ENCODE assay signal across 31 cellular contexts in genomic region chr5:154690488-154690887, GRCh38.
"Had no signal": no experiment of that assay in that cellular context is flagged by ENCODE, and none has a peak within 500 bp of the region (broad histone marks: within the 10 kb centered on the region; RNA-seq: fewer than 3 reads in every experiment).

No MANE protein-coding gene starts in this region.

- DNase-seq: activated CD4-positive, alpha-beta memory T cell treated with anti-CD3 and anti-CD28 coated beads for 36 hours; activated CD4-positive, alpha-beta T cell treated with anti-CD3 and anti-CD28 coated beads, Interleukin-2, amount 10 ng/mL, durations not matched to agents 24 days and 14 days; activated CD4-positive, CD25-positive, alpha-beta regulatory T cell treated with anti-CD3 and anti-CD28 coated beads, Interleukin-2, amount 50 U/mL, for 72 hours; activated CD8-positive, alpha-beta memory T cell treated with anti-CD3 and anti-CD28 coated beads, Interleukin-2, amount 50 U/mL, for 4 hours; activated gamma-delta T cell; activated naive CD4-positive, alpha-beta T cell treated with anti-CD3 and anti-CD28 coated beads, Interleukin-2, amount 10 ng/mL, durations not matched to agents 7 days and 5 days; activated naive CD8-positive, alpha-beta T cell treated with anti-CD3 and anti-CD28 coated beads, Interleukin-2, amount 10 ng/mL, durations not matched to agents 7 days and 5 days; activated T-cell treated with anti-CD3 and anti-CD28 coated beads, Interleukin-2, amount 50 U/mL, for 1 hour; central memory CD4-positive, alpha-beta T cell; endodermal cell; foreskin fibroblast; heart left ventricle; hypothalamus; immature natural killer cell; kidney; left colon; lower lobe of right lung; mesendoderm; mucosa of descending colon; occipital lobe; right lobe of liver; stimulated activated CD4-positive, alpha-beta T cell treated with anti-CD3 and anti-CD28 coated beads, Interleukin-2, amount 100 ng/mL, for 48 hours; stimulated activated naive CD4-positive, alpha-beta T cell treated with Interleukin-2 at 50 U/mL for 16 hours; T-helper 17 cell; T1000; upper lobe of right lung; WERI-Rb-1 had no signal

- H3K27me3 ChIP-seq: ascending aorta, heart left ventricle, right lobe of liver, upper lobe of right lung had no signal

- H3K27ac ChIP-seq: ascending aorta, lower lobe of right lung, right lobe of liver, upper lobe of right lung, WERI-Rb-1 had no signal

- H3K9me3 Mint-ChIP-seq: activated CD4-positive, alpha-beta memory T cell treated with anti-CD3 and anti-CD28 coated beads for 36 hours; activated CD4-positive, alpha-beta T cell treated with anti-CD3 and anti-CD28 coated beads, Interleukin-2, amount 10 ng/mL, durations not matched to agents 24 days and 14 days; activated naive CD4-positive, alpha-beta T cell treated with anti-CD3 and anti-CD28 coated beads, Interleukin-2, amount 10 ng/mL, durations not matched to agents 7 days and 5 days; activated naive CD8-positive, alpha-beta T cell treated with anti-CD3 and anti-CD28 coated beads, Interleukin-2, amount 10 ng/mL, durations not matched to agents 7 days and 5 days; natural killer cell treated with Interleukin-12 subunit alpha and Interleukin-12 subunit beta and Interleukin-15 and Interleukin-18, amount 100 ng/mL, for 72 hours had no signal

- H3K27ac Mint-ChIP-seq: activated CD4-positive, alpha-beta memory T cell treated with anti-CD3 and anti-CD28 coated beads for 36 hours; activated CD4-positive, alpha-beta T cell treated with anti-CD3 and anti-CD28 coated beads, Interleukin-2, amount 10 ng/mL, durations not matched to agents 24 days and 14 days; activated naive CD4-positive, alpha-beta T cell treated with anti-CD3 and anti-CD28 coated beads, Interleukin-2, amount 10 ng/mL, durations not matched to agents 7 days and 5 days; activated naive CD8-positive, alpha-beta T cell treated with anti-CD3 and anti-CD28 coated beads, Interleukin-2, amount 10 ng/mL, durations not matched to agents 7 days and 5 days; brain; endodermal cell; immature natural killer cell; natural killer cell treated with Interleukin-12 subunit alpha and Interleukin-12 subunit beta and Interleukin-15 and Interleukin-18, amount 100 ng/mL, for 72 hours; T-helper 17 cell had no signal

- H3K4me3 ChIP-seq: mucosa of descending colon had no signal

- H3K4me3 Mint-ChIP-seq: activated CD4-positive, alpha-beta memory T cell treated with anti-CD3 and anti-CD28 coated beads for 36 hours; activated CD4-positive, alpha-beta T cell treated with anti-CD3 and anti-CD28 coated beads, Interleukin-2, amount 10 ng/mL, durations not matched to agents 24 days and 14 days; activated naive CD4-positive, alpha-beta T cell treated with anti-CD3 and anti-CD28 coated beads, Interleukin-2, amount 10 ng/mL, durations not matched to agents 7 days and 5 days; activated naive CD8-positive, alpha-beta T cell treated with anti-CD3 and anti-CD28 coated beads, Interleukin-2, amount 10 ng/mL, durations not matched to agents 7 days and 5 days; brain; immature natural killer cell; natural killer cell treated with Interleukin-12 subunit alpha and Interleukin-12 subunit beta and Interleukin-15 and Interleukin-18, amount 100 ng/mL, for 72 hours; T-helper 17 cell had no signal

- H3K9me3 ChIP-seq: ascending aorta, lower lobe of right lung, mucosa of descending colon, right lobe of liver, upper lobe of right lung had no signal

- H3K4me1 Mint-ChIP-seq: activated CD4-positive, alpha-beta T cell treated with anti-CD3 and anti-CD28 coated beads, Interleukin-2, amount 10 ng/mL, durations not matched to agents 24 days and 14 days; activated naive CD4-positive, alpha-beta T cell treated with anti-CD3 and anti-CD28 coated beads, Interleukin-2, amount 10 ng/mL, durations not matched to agents 7 days and 5 days; activated naive CD8-positive, alpha-beta T cell treated with anti-CD3 and anti-CD28 coated beads, Interleukin-2, amount 10 ng/mL, durations not matched to agents 7 days and 5 days; brain; immature natural killer cell had no signal

- ATAC-seq: left colon, mucosa of descending colon, T-helper 17 cell had no signal

- H3K4me1 ChIP-seq: parathyroid adenoma, right lobe of liver had no signal

- H3K36me3 ChIP-seq: ascending aorta, heart left ventricle, lower lobe of right lung, right lobe of liver, upper lobe of right lung had no signal

- H3K36me3 Mint-ChIP-seq: activated CD4-positive, alpha-beta memory T cell treated with anti-CD3 and anti-CD28 coated beads for 36 hours; activated naive CD4-positive, alpha-beta T cell treated with anti-CD3 and anti-CD28 coated beads, Interleukin-2, amount 10 ng/mL, durations not matched to agents 7 days and 5 days; activated naive CD8-positive, alpha-beta T cell treated with anti-CD3 and anti-CD28 coated beads, Interleukin-2, amount 10 ng/mL, durations not matched to agents 7 days and 5 days; immature natural killer cell; natural killer cell treated with Interleukin-12 subunit alpha and Interleukin-12 subunit beta and Interleukin-15 and Interleukin-18, amount 100 ng/mL, for 72 hours had no signal
